In genomic region chr1:52056937-52057231, GRCh38 we compare ENCODE assay signal across 8 cellular contexts. TPM values are rescaled to one million over a fixed set of nuclear protein-coding genes. Genes with fewer than 3 reads are reported as not detected.
DNase-seq lines count a peak whose midpoint lies in the region; ATAC-seq, FAIRE-seq and TF ChIP-seq lines count a peak whose summit lies in the region.

No MANE protein-coding gene starts in this region.

- POLR2A ChIA-PET in activated naive CD8-positive, alpha-beta T cell treated with anti-CD3 and anti-CD28 coated beads, Interleukin-2, amount 10 ng/mL, durations not matched to agents 7 days and 5 days (lab: Charles Lee), result interaction anchor here (0.6 to 2.6 kb wide), 5 partner anchors 16 to 368 kb away, joined by 3 to 27 read pairs (median 4); partner anchors contain the start of gene KTI12

- 1% methylated on average over 4 of the region's 4 CpGs for WGBS in aorta, 2 donors

- ATAC-seq in HG02884 (IDR thresholded peaks at IDR 0.05; ENCODE audit: unreplicated experiment) (peak; percentile 31), lower lobe of right lung (no peak), aorta (ENCODE audit: low FRiP score) (no peak)
- no peak for ATAC-seq in activated naive CD8-positive, alpha-beta T cell treated with anti-CD3 and anti-CD28 coated beads, Interleukin-2, amount 10 ng/mL, durations not matched to agents 7 days and 5 days (ENCODE audit: low read depth)

- TF ChIP-seq CTCF in GM06990 (IDR thresholded peaks at IDR 0.05; ENCODE audit: insufficient read depth, low read length, poor library complexity, severe bottlenecking) (no peak), lower lobe of right lung (IDR thresholded peaks at IDR 0.05) (no peak)

- H3K9me3 ChIP-seq in lower lobe of right lung (no peaks in the 10 kb centered on the region), aorta (ENCODE audit: control insufficient read depth, low read length) (no peaks in the 10 kb centered on the region)

- peaks cover 39% of the 10 kb centered on the region for H3K4me1 Mint-ChIP-seq in activated naive CD8-positive, alpha-beta T cell treated with anti-CD3 and anti-CD28 coated beads, Interleukin-2, amount 10 ng/mL, durations not matched to agents 7 days and 5 days

- H3K4me3 ChIP-seq in GM06990 (replicated peaks; ENCODE audit: low read depth, low read length), result peak overlapping the region; percentile 81
- peak overlapping the region; percentile 92 for H3K4me3 ChIP-seq in lower lobe of right lung
- peak overlapping the region; percentile 50 to 65 for H3K4me3 ChIP-seq in aorta (ENCODE audit: low read length in 2 of 2)

- no peaks in the 10 kb centered on the region for H3K27me3 ChIP-seq in GM06990 (replicated peaks; ENCODE audit: control insufficient read depth, insufficient read depth, low read length)
- no peaks in the 10 kb centered on the region for H3K27me3 ChIP-seq in lower lobe of right lung (ENCODE audit: low read depth)
- no peaks in the 10 kb centered on the region for H3K27me3 ChIP-seq in aorta (ENCODE audit: control insufficient read depth in 1 of 2, insufficient read depth in 2 of 2, low read length in 1 of 2)

- peaks cover 17% of the 10 kb centered on the region for H3K36me3 Mint-ChIP-seq in activated naive CD8-positive, alpha-beta T cell treated with anti-CD3 and anti-CD28 coated beads, Interleukin-2, amount 10 ng/mL, durations not matched to agents 7 days and 5 days

- intact Hi-C loops in lower lobe of right lung (cut with DNase I) (no loop called here), aorta (cut with DNase I) (no loop called here)

- H3K27ac Mint-ChIP-seq in activated naive CD8-positive, alpha-beta T cell treated with anti-CD3 and anti-CD28 coated beads, Interleukin-2, amount 10 ng/mL, durations not matched to agents 7 days and 5 days, result peak overlapping the region; percentile 97

- DNase-seq in GM06990 (ENCODE audit: extremely low read depth, insufficient read length) (no peak), lower lobe of right lung (no peak), aorta (no peak), SKM-1 treated with dmso at 0.1 percent for 144 hours (lab: John Stamatoyannopoulos, UW; ENCODE audit: unreplicated experiment) (no peak), GM12891 (ENCODE audit: insufficient read length, low spot score) (no peak), iPS-NIHi11 (ENCODE audit: low spot score) (no peak)
- DNase-seq in activated naive CD8-positive, alpha-beta T cell treated with anti-CD3 and anti-CD28 coated beads, Interleukin-2, amount 10 ng/mL, durations not matched to agents 7 days and 5 days, result no peak

- no peak for FAIRE-seq in GM12891 (lab: Jason Lieb, UNC)

- no peak for TF ChIP-seq POLR2A in GM12891 (IDR thresholded peaks at IDR 0.05; ENCODE audit: low read depth, low read length)

- H3K27ac ChIP-seq in lower lobe of right lung (peak overlapping the region; percentile 92), aorta (ENCODE audit: low read depth in 1 of 2, low read length in 2 of 2) (peak overlapping the region in 1 of 2 donors; percentile 38)

- H3K36me3 ChIP-seq in GM06990 (ENCODE audit: control insufficient read depth, insufficient read depth, low read length), result peaks cover 5% of the 10 kb centered on the region
- H3K36me3 ChIP-seq in lower lobe of right lung, result peaks cover 17% of the 10 kb centered on the region
- peaks cover 0 to 3% of the 10 kb centered on the region in 2 donors for H3K36me3 ChIP-seq in aorta (ENCODE audit: control insufficient read depth in 1 of 2, insufficient read depth in 2 of 2, low read length in 1 of 2)

- peaks cover 47% of the 10 kb centered on the region for H3K4me1 ChIP-seq in lower lobe of right lung
- peaks cover 0 to 11% of the 10 kb centered on the region in 2 donors for H3K4me1 ChIP-seq in aorta (ENCODE audit: control insufficient read depth in 1 of 2, insufficient read depth in 2 of 2, low read length in 2 of 2)

- H3K4me3 Mint-ChIP-seq in activated naive CD8-positive, alpha-beta T cell treated with anti-CD3 and anti-CD28 coated beads, Interleukin-2, amount 10 ng/mL, durations not matched to agents 7 days and 5 days, result peak overlapping the region; percentile 99

- no peaks in the 10 kb centered on the region for H3K27me3 Mint-ChIP-seq in activated naive CD8-positive, alpha-beta T cell treated with anti-CD3 and anti-CD28 coated beads, Interleukin-2, amount 10 ng/mL, durations not matched to agents 7 days and 5 days

- H3K9me3 Mint-ChIP-seq in activated naive CD8-positive, alpha-beta T cell treated with anti-CD3 and anti-CD28 coated beads, Interleukin-2, amount 10 ng/mL, durations not matched to agents 7 days and 5 days, result no peaks in the 10 kb centered on the region

TF ChIP-seq in GM12891, 5 proteins besides CTCF, POLR2A, EP300 and RAD21:
- TF ChIP-seq SPI1 (IDR thresholded peaks at IDR 0.05; ENCODE audit: low read depth, low read length), result no peak
- no peak for TF ChIP-seq PAX5 (IDR thresholded peaks at IDR 0.05; ENCODE audit: insufficient read depth, low read length, severe bottlenecking)
- TF ChIP-seq TAF1 (IDR thresholded peaks at IDR 0.05; ENCODE audit: low read depth, low read length), result no peak
- no peak for TF ChIP-seq POLR2AphosphoS5 (IDR thresholded peaks at IDR 0.05; ENCODE audit: low read depth, low read length)

RNA-seq across cellular contexts. Expression of gene BTF3L4, which starts 0.8 kb away (rescaled TPM):
- 10 to 100 TPM; 31.4 to 41.0 TPM for total RNA-seq in activated naive CD8-positive, alpha-beta T cell treated with anti-CD3 and anti-CD28 coated beads, Interleukin-2, amount 10 ng/mL, durations not matched to agents 7 days and 5 days
- total RNA-seq in lower lobe of right lung (33.8 TPM), aorta (10 to 100 TPM; 35.0 to 41.4 TPM)
- 10 to 100 TPM; 33.6 to 45.3 TPM for polyA plus RNA-seq in aorta
- 47.8 TPM for polyA plus RNA-seq in GM12891 (2012; ENCODE audit: low read depth, missing spikeins)

RNA-seq across cellular contexts. Expression of gene TXNDC12, which starts 1.9 kb away (rescaled TPM):
- 10 to 100 TPM; 43.1 to 44.4 TPM for total RNA-seq in activated naive CD8-positive, alpha-beta T cell treated with anti-CD3 and anti-CD28 coated beads, Interleukin-2, amount 10 ng/mL, durations not matched to agents 7 days and 5 days
- 55.5 TPM for total RNA-seq in lower lobe of right lung
- total RNA-seq in aorta, result 10 to 100 TPM; 27.1 to 46.5 TPM
- 10 to 100 TPM; 20.9 to 30.3 TPM for polyA plus RNA-seq in aorta
- polyA plus RNA-seq in GM12891 (2012; ENCODE audit: low read depth, missing spikeins), result 17.0 TPM

RNA-seq across cellular contexts. Expression of gene KTI12, which starts 23.3 kb away (rescaled TPM):
- 10 to 100 TPM; 12.5 to 14.6 TPM for total RNA-seq in activated naive CD8-positive, alpha-beta T cell treated with anti-CD3 and anti-CD28 coated beads, Interleukin-2, amount 10 ng/mL, durations not matched to agents 7 days and 5 days
- total RNA-seq in lower lobe of right lung (8.6 TPM), aorta (1 to 10 TPM; 7.7 to 7.9 TPM)
- 1 to 10 TPM; 2.0 to 6.4 TPM for polyA plus RNA-seq in aorta
- 17.5 TPM for polyA plus RNA-seq in GM12891 (2012; ENCODE audit: low read depth, missing spikeins)
